In the genomic region with DNA sequence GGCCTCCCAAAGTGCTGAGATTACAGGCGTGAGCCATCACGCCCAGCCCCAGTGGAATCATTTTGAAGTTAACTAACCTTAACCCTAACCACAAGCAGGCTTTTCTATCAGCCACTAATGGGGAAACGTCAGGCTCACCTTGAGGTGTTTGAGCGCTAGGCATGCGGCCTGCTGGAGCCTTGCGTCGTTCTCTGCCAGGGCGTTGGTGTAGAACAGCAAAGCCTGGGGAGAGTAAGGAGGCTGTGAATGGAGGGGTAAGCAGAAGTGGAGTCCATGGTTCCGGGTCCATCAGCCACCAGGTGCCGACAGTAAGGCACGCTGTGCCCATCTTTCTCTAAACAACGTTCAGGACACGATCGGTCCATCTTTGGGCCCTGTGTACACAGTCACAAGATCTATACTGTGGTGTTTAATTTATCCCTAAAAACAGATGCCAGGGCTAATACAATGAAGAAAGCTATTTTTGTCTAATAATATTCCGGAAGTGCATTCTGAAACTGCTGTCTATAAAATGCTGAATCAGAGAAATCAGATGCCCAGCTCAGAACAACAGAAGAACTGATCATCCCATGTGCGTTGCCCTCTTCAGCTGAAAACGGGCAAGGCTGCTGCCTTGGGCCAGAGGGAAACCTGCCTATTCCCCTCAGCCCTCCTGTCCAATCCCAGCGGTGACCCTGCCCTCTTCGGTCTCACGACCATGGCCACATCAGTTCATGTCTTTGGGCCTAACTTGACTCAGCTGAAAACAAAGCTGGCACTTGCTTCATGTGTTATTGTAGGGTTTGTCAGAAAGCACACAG, we compare ENCODE assay signal across 18 cellular contexts.
"Had no signal": no experiment of that assay in that cellular context is flagged by ENCODE, and none has a peak within 500 bp of the region (broad histone marks: within the 10 kb centered on the region; RNA-seq: fewer than 3 reads in every experiment).

No MANE protein-coding gene starts in this region.

- DNase-seq: activated CD4-positive, CD25-positive, alpha-beta regulatory T cell treated with anti-CD3 and anti-CD28 coated beads, Interleukin-2, amount 50 U/mL, for 72 hours; brain microvascular endothelial cell; cerebellar nuclear complex; dermis blood vessel endothelial cell; left ventricle myocardium inferior; mesendoderm; retina; stimulated activated CD4-positive, alpha-beta T cell treated with anti-CD3 and anti-CD28 coated beads, Interleukin-4, amount 100 ng/mL, for 24 hours; upper lobe of right lung had no signal

- H3K27ac ChIP-seq: brain microvascular endothelial cell, gastroesophageal sphincter, hepatocyte, left ventricle myocardium inferior, skin epidermis, thoracic aorta, upper lobe of right lung had no signal

- H3K27me3 Mint-ChIP-seq: activated naive CD4-positive, alpha-beta T cell treated with anti-CD3 and anti-CD28 coated beads, Interleukin-2, amount 50 U/mL, for 24 hours; natural killer cell treated with Interleukin-12 subunit alpha and Interleukin-12 subunit beta and Interleukin-15 and Interleukin-18, amount 100 ng/mL, for 72 hours; stimulated activated naive CD8-positive, alpha-beta T cell treated with anti-CD3 and anti-CD28 coated beads, Interleukin-15, Interleukin-2, amounts not matched to agents 100 ng/mL and 50 ng/mL, for 24 hours had no signal

- ATAC-seq: gastroesophageal sphincter; natural killer cell treated with Interleukin-12 subunit alpha and Interleukin-12 subunit beta and Interleukin-15 and Interleukin-18, amount 100 ng/mL, for 72 hours; upper lobe of right lung had no signal

- FAIRE-seq: keratinocyte had no signal

- H2AFZ ChIP-seq: hepatocyte had no signal

- H3K4me2 ChIP-seq: hepatocyte had no signal

- H3K4me3 ChIP-seq: gastroesophageal sphincter, hepatocyte, left ventricle myocardium inferior, skin epidermis, thoracic aorta, upper lobe of right lung had no signal

- H3K27me3 ChIP-seq: brain microvascular endothelial cell, gastroesophageal sphincter, hepatocyte, upper lobe of right lung had no signal

- H3K9me3 Mint-ChIP-seq: activated naive CD4-positive, alpha-beta T cell treated with anti-CD3 and anti-CD28 coated beads, Interleukin-2, amount 50 U/mL, for 24 hours; activated T-helper 2 cell treated with anti-CD3 and anti-CD28 coated beads, Interferon-gamma antibody, Interleukin-2, Interleukin-4, amounts not matched to agents 10 μg/mL and 5 μg/mL and 100 μg/mL, durations not matched to agents 14 hours and 24 hours and 36 hours; natural killer cell treated with Interleukin-12 subunit alpha and Interleukin-12 subunit beta and Interleukin-15 and Interleukin-18, amount 100 ng/mL, for 72 hours; stimulated activated naive CD8-positive, alpha-beta T cell treated with anti-CD3 and anti-CD28 coated beads, Interleukin-15, Interleukin-2, amounts not matched to agents 100 ng/mL and 50 ng/mL, for 24 hours had no signal

- H3K27ac Mint-ChIP-seq: activated naive CD4-positive, alpha-beta T cell treated with anti-CD3 and anti-CD28 coated beads, Interleukin-2, amount 50 U/mL, for 24 hours; activated T-helper 2 cell treated with anti-CD3 and anti-CD28 coated beads, Interferon-gamma antibody, Interleukin-2, Interleukin-4, amounts not matched to agents 10 μg/mL and 5 μg/mL and 100 μg/mL, durations not matched to agents 14 hours and 24 hours and 36 hours; natural killer cell treated with Interleukin-12 subunit alpha and Interleukin-12 subunit beta and Interleukin-15 and Interleukin-18, amount 100 ng/mL, for 72 hours; stimulated activated naive CD8-positive, alpha-beta T cell treated with anti-CD3 and anti-CD28 coated beads, Interleukin-15, Interleukin-2, amounts not matched to agents 100 ng/mL and 50 ng/mL, for 24 hours had no signal

- H3K9me3 ChIP-seq: gastroesophageal sphincter, left ventricle myocardium inferior, thoracic aorta, upper lobe of right lung had no signal

- H3K4me3 Mint-ChIP-seq: activated naive CD4-positive, alpha-beta T cell treated with anti-CD3 and anti-CD28 coated beads, Interleukin-2, amount 50 U/mL, for 24 hours; natural killer cell treated with Interleukin-12 subunit alpha and Interleukin-12 subunit beta and Interleukin-15 and Interleukin-18, amount 100 ng/mL, for 72 hours; stimulated activated naive CD8-positive, alpha-beta T cell treated with anti-CD3 and anti-CD28 coated beads, Interleukin-15, Interleukin-2, amounts not matched to agents 100 ng/mL and 50 ng/mL, for 24 hours had no signal

- H3K79me2 ChIP-seq: hepatocyte had no signal
